8 cellular contexts compared by ENCODE assay signal in genomic region chr5:42756630-42757601, GRCh38. TPM values are rescaled to one million over a fixed set of nuclear protein-coding genes. Genes with fewer than 3 reads are reported as not detected.
DNase-seq lines count a peak whose midpoint lies in the region; ATAC-seq and TF ChIP-seq lines count a peak whose summit lies in the region.

CCDC152 (plus strand) TSS chr5:42756818; CDS start chr5:42759122, 2,304 bp downstream.

- peak within 1 kb of the TSS; percentile 1 for H3K4me3 ChIP-seq in kidney epithelial cell (ENCODE audit: low read depth, low read length)

- peak; percentile 85 for ATAC-seq in GM18502 (IDR thresholded peaks at IDR 0.05; ENCODE audit: poor library complexity, unreplicated experiment)
- ATAC-seq in HG02943 (IDR thresholded peaks at IDR 0.05; ENCODE audit: low read depth, unreplicated experiment) = peak; percentile 89
- ATAC-seq in esophagus mucosa = no peak

- H3K27me3 Mint-ChIP-seq in T-helper 1 cell treated with Interleukin-12 subunit alpha and Interleukin-12 subunit beta and Interleukin-4 antibody, amounts not matched to agents 30 μg/mL and 1 μg/mL, for 36 hours (ENCODE audit: low read depth) = peaks cover 19% of the 10 kb centered on the region

- peak within 1 kb of the TSS; percentile 39 for H3K27ac Mint-ChIP-seq in T-helper 1 cell treated with Interleukin-12 subunit alpha and Interleukin-12 subunit beta and Interleukin-4 antibody, amounts not matched to agents 30 μg/mL and 1 μg/mL, for 36 hours

- H3K4me3 Mint-ChIP-seq in T-helper 1 cell treated with Interleukin-12 subunit alpha and Interleukin-12 subunit beta and Interleukin-4 antibody, amounts not matched to agents 30 μg/mL and 1 μg/mL, for 36 hours = peak within 1 kb of the TSS; percentile 82

- no peak for TF ChIP-seq CTCF in kidney epithelial cell (IDR thresholded peaks at IDR 0.05; ENCODE audit: insufficient read depth, low read length, poor library complexity, severe bottlenecking)

- H3K27me3 ChIP-seq in kidney epithelial cell (ENCODE audit: control insufficient read depth, insufficient read depth, low read length) = no peaks in the 10 kb centered on the region

- DNase-seq in astrocyte of the hippocampus (ENCODE audit: low read depth, low spot score) (peak; percentile 54), kidney epithelial cell (ENCODE audit: low read depth) (no peak), LoVo (ENCODE audit: low spot score) (no peak)
- DNase-seq in stimulated activated CD8-positive, alpha-beta memory T cell treated with anti-CD3 and anti-CD28 coated beads, Interleukin-12 subunit alpha, Interleukin-12 subunit beta, amount 100 ng/mL, for 1 hour (ENCODE audit: low read depth) = peak; percentile 12

- H3K36me3 ChIP-seq in kidney epithelial cell (ENCODE audit: control insufficient read depth, insufficient read depth, low read length) = no peaks in the 10 kb centered on the region

- H3K36me3 Mint-ChIP-seq in T-helper 1 cell treated with Interleukin-12 subunit alpha and Interleukin-12 subunit beta and Interleukin-4 antibody, amounts not matched to agents 30 μg/mL and 1 μg/mL, for 36 hours (ENCODE audit: low read depth) = no peaks in the 10 kb centered on the region

- peaks cover 10% of the 10 kb centered on the region for H3K4me1 Mint-ChIP-seq in T-helper 1 cell treated with Interleukin-12 subunit alpha and Interleukin-12 subunit beta and Interleukin-4 antibody, amounts not matched to agents 30 μg/mL and 1 μg/mL, for 36 hours (ENCODE audit: low read depth)

- H3K9me3 Mint-ChIP-seq in T-helper 1 cell treated with Interleukin-12 subunit alpha and Interleukin-12 subunit beta and Interleukin-4 antibody, amounts not matched to agents 30 μg/mL and 1 μg/mL, for 36 hours = no peaks in the 10 kb centered on the region

RNA-seq across cellular contexts. Expression of gene CCDC152, which starts in this region (rescaled TPM):
- total RNA-seq in kidney epithelial cell = 0.68 and 0.96 TPM in 2 replicates
- not detected for total RNA-seq in esophagus mucosa

Comparison
In these comparisons a context has a peak if more than half of its experiments do, and no peak if none do; other contexts are left out.
1. DNase-seq: peak in astrocyte of the hippocampus (single experiment) and stimulated activated CD8-positive, alpha-beta memory T cell treated with anti-CD3 and anti-CD28 coated beads, Interleukin-12 subunit alpha, Interleukin-12 subunit beta, amount 100 ng/mL, for 1 hour (single experiment); none in kidney epithelial cell (single experiment) and LoVo (single experiment).